13 cellular contexts compared by ENCODE assay signal in the genomic region with DNA sequence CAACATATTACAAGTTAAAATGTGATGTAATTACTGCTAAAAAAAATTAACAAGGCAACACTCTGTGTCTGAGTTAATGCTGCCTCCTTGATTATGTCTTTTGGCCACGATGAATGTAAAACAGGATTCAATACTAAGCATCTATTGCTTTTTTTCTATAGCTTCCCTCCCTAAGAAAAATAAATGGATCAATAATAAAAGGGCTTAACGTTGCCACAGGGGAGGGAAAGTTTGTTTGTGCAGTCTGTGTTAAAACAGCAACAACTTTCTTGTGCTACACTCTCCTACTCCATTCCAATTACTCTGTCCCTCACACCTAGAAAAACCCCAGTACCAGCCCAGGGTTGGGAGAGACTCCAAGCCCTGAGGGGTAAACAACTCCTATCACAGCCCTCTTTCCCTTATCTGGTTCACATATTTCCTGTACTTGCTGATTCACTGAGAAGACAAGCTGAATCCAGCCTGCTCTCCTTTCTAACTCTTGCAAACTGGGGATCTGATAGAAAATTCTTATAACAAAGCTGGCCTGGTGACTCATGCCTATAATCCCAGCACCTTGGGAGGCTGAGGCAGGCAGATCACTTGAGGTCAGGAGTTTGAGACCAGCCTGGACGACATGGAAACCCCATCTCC. TPM values are rescaled to one million over a fixed set of nuclear protein-coding genes. Genes with fewer than 3 reads are reported as not detected.
DNase-seq lines count a peak whose midpoint lies in the region; ATAC-seq, FAIRE-seq and TF ChIP-seq lines count a peak whose summit lies in the region.
"Had no signal": no experiment of that assay in that cellular context is flagged by ENCODE, and none has a peak within 500 bp of the region (broad histone marks: within the 10 kb centered on the region; RNA-seq: fewer than 3 reads in every experiment).

No MANE protein-coding gene starts in this region.

- ATAC-seq in HG03095 (IDR thresholded peaks at IDR 0.05; ENCODE audit: unreplicated experiment): no peak
- ATAC-seq: T-cell had no signal

- peaks cover 4% of the 10 kb centered on the region for H3K4me1 Mint-ChIP-seq in activated CD4-positive, alpha-beta T cell treated with anti-CD3 and anti-CD28 coated beads, Interleukin-2, amount 10 ng/mL, durations not matched to agents 7 days and 5 days
- H3K4me1 Mint-ChIP-seq: central memory CD8-positive, alpha-beta T cell; naive B cell had no signal

- peaks cover 4% of the 10 kb centered on the region for H3K4me1 ChIP-seq in NT2/D1 (ENCODE audit: insufficient read depth, insufficient read length)

- H3K27ac Mint-ChIP-seq in activated CD4-positive, alpha-beta T cell treated with anti-CD3 and anti-CD28 coated beads, Interleukin-2, amount 10 ng/mL, durations not matched to agents 7 days and 5 days: no peak overlapping the region
- H3K27ac Mint-ChIP-seq: naive B cell, T-cell had no signal

- FAIRE-seq in bronchial epithelial cell (lab: Jason Lieb, UNC): no peak

- H3K36me3 Mint-ChIP-seq in activated CD4-positive, alpha-beta T cell treated with anti-CD3 and anti-CD28 coated beads, Interleukin-2, amount 10 ng/mL, durations not matched to agents 7 days and 5 days (ENCODE audit: low read depth): no peaks in the 10 kb centered on the region
- H3K36me3 Mint-ChIP-seq: naive B cell, T-cell had no signal

- H3K36me3 ChIP-seq in BJ (ENCODE audit: control insufficient read depth, insufficient read depth, low read length) (no peaks in the 10 kb centered on the region), NT2/D1 (ENCODE audit: insufficient read depth, insufficient read length, low read length) (no peaks in the 10 kb centered on the region), bronchial epithelial cell (ENCODE audit: control insufficient read depth, insufficient read depth, low read length) (peaks cover 5% of the 10 kb centered on the region)

- CTCF ChIA-PET in BJ (lab: Yijun Ruan, JAX): interaction anchor here (0.6 to 4.3 kb wide), 6 partner anchors 13 to 579 kb away, joined by 3 to 24 read pairs (median 9); no protein-coding TSS in a partner anchor
- CTCF ChIA-PET in activated CD4-positive, alpha-beta T cell treated with anti-CD3 and anti-CD28 coated beads, Interleukin-2, amount 10 ng/mL, durations not matched to agents 7 days and 5 days (lab: Charles Lee): interaction anchor here (0.7 to 2.4 kb wide), 4 partner anchors 11 to 18 kb away, joined by 3 to 10 read pairs (median 6); no protein-coding TSS in a partner anchor

- POLR2A ChIA-PET in BJ (lab: Charles Lee): no interaction called here
- POLR2A ChIA-PET in activated CD4-positive, alpha-beta T cell treated with anti-CD3 and anti-CD28 coated beads, Interleukin-2, amount 10 ng/mL, durations not matched to agents 7 days and 5 days (lab: Charles Lee): no interaction called here

- peaks cover 33% of the 10 kb centered on the region for H3K27me3 Mint-ChIP-seq in activated CD4-positive, alpha-beta T cell treated with anti-CD3 and anti-CD28 coated beads, Interleukin-2, amount 10 ng/mL, durations not matched to agents 7 days and 5 days

- DNase-seq in BJ (ENCODE audit: low read depth): peak; percentile 32
- DNase-seq in NT2/D1 (ENCODE audit: low read depth, low spot score): peak; percentile 16
- peak; percentile 98 for DNase-seq in bronchial epithelial cell (ENCODE audit: low read depth)
- peak; percentile 26 to 30 for DNase-seq in lung microvascular endothelial cell (ENCODE audit: low read depth in 2 of 2)
- no peak for DNase-seq in activated naive CD4-positive, alpha-beta T cell treated with Interleukin-2 at 50 U/mL for 16 hours
- DNase-seq in HUDEP-2 (lab: John Stamatoyannopoulos, UW; ENCODE audit: unreplicated experiment in 76 of 76): no peak
- no peak for DNase-seq in activated CD4-positive, alpha-beta T cell treated with anti-CD3 and anti-CD28 coated beads, Interleukin-2, amount 10 ng/mL, durations not matched to agents 7 days and 5 days
- DNase-seq: hypothalamus, naive B cell, NCI-H510A, T-cell had no signal

- TF ChIP-seq CTCF in BJ (IDR thresholded peaks at IDR 0.05; ENCODE audit: insufficient read depth, low read depth, low read length) (no peak), bronchial epithelial cell (IDR thresholded peaks at IDR 0.05; ENCODE audit: insufficient read depth, low read length, severe bottlenecking) (no peak)

- H3K4me3 ChIP-seq in BJ (ENCODE audit: low read depth, low read length) (no peak overlapping the region), NT2/D1 (ENCODE audit: insufficient read length, low read depth) (no peak overlapping the region), bronchial epithelial cell (ENCODE audit: low read depth, low read length) (no peak overlapping the region)

- no peaks in the 10 kb centered on the region for H3K9me3 Mint-ChIP-seq in activated CD4-positive, alpha-beta T cell treated with anti-CD3 and anti-CD28 coated beads, Interleukin-2, amount 10 ng/mL, durations not matched to agents 7 days and 5 days
- H3K9me3 Mint-ChIP-seq: central memory CD8-positive, alpha-beta T cell; naive B cell; T-cell had no signal

- H3K9ac ChIP-seq in NT2/D1 (ENCODE audit: insufficient read length, low read depth): no peak overlapping the region

- H3K27me3 ChIP-seq in BJ (ENCODE audit: control insufficient read depth, insufficient read depth, low read length) (no peaks in the 10 kb centered on the region; the same call in 1 of the 2 replicates), NT2/D1 (ENCODE audit: insufficient read depth, insufficient read length) (no peaks in the 10 kb centered on the region), bronchial epithelial cell (ENCODE audit: control insufficient read depth, insufficient read depth, low read length) (no peaks in the 10 kb centered on the region)

- H3K9me3 ChIP-seq in NT2/D1 (ENCODE audit: insufficient read depth, low read length): no peaks in the 10 kb centered on the region

- H3K4me3 Mint-ChIP-seq in activated CD4-positive, alpha-beta T cell treated with anti-CD3 and anti-CD28 coated beads, Interleukin-2, amount 10 ng/mL, durations not matched to agents 7 days and 5 days: no peak overlapping the region
- H3K4me3 Mint-ChIP-seq: central memory CD8-positive, alpha-beta T cell; naive B cell; T-cell had no signal

RNA-seq across cellular contexts. Expression of gene PTPN3, which starts 44.8 kb away (rescaled TPM):
- polyA plus RNA-seq in BJ (2011; rRNA removed): 1.1 and 1.4 TPM in 2 replicates
- polyA minus RNA-seq in BJ (2011; rRNA and poly(A)+ RNA removed): 1.1 and 1.2 TPM in 2 replicates
- 14.2 and 26.2 TPM in 2 replicates for total RNA-seq in bronchial epithelial cell
- 0.65 and 2.6 TPM in 2 replicates for total RNA-seq in lung microvascular endothelial cell
- not detected for total RNA-seq in activated CD4-positive, alpha-beta T cell treated with anti-CD3 and anti-CD28 coated beads, Interleukin-2, amount 10 ng/mL, durations not matched to agents 7 days and 5 days

Comparison
In these comparisons a context has a peak if more than half of its experiments do, and no peak if none do; other contexts are left out.
1. DNase-seq: peak in BJ (single experiment), NT2/D1 (single experiment), bronchial epithelial cell (single experiment) and lung microvascular endothelial cell (2 of 2); none in activated naive CD4-positive, alpha-beta T cell treated with Interleukin-2 at 50 U/mL for 16 hours (single experiment), HUDEP-2 (0 of 76) and activated CD4-positive, alpha-beta T cell treated with anti-CD3 and anti-CD28 coated beads, Interleukin-2, amount 10 ng/mL, durations not matched to agents 7 days and 5 days (single experiment).